1 cellular context compared by ENCODE assay signal in the genomic region with DNA sequence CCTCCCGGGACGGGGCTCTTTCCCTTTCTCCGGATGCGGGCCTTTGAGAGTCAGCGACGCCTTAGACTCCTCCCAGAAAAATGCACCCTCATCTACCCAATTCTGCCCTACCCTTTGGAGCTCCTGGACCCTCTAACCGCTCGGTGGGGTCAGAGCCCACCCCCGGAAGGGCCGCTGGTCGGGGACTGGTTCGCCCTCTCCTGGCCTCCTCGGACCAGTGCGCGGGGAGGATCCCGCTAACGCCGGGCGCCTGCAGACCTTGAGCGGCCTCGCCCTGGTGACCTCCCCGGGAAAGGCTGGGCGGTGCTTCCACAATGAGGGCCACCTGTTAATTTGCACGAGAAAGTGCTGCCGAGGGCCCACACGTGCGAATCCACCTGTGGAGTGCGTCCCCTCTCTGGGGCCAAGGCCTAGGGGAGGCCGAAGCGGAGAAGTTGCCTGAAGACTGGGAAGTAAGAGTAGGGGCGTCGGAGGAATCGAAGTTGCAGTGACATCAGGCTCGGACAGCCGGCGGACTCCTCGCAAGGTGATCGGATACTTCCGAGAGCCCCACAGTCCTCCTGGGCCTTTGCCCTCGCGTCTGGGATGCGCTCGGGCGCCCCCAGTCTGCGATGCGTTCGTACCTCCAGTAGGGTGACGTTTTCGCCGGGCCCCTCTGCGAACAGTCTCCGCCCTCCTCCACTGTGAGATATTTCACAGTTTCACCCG.
A peak's percentile ranks its signal among the peaks of the same experiment; 100 is the strongest.
TF ChIP-seq lines count a peak whose summit lies in the region.

No MANE protein-coding gene starts in this region.

TF ChIP-seq in HEK293, 187 proteins besides CTCF, POLR2A, EP300 and RAD21 (continued from another document):
- TF ChIP-seq, protein P1, sequence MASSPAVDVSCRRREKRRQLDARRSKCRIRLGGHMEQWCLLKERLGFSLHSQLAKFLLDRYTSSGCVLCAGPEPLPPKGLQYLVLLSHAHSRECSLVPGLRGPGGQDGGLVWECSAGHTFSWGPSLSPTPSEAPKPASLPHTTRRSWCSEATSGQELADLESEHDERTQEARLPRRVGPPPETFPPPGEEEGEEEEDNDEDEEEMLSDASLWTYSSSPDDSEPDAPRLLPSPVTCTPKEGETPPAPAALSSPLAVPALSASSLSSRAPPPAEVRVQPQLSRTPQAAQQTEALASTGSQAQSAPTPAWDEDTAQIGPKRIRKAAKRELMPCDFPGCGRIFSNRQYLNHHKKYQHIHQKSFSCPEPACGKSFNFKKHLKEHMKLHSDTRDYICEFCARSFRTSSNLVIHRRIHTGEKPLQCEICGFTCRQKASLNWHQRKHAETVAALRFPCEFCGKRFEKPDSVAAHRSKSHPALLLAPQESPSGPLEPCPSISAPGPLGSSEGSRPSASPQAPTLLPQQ (tag by site-specific recombination; IDR thresholded peaks at IDR 0.05), result peak; percentile 61
- TF ChIP-seq, protein P2, sequence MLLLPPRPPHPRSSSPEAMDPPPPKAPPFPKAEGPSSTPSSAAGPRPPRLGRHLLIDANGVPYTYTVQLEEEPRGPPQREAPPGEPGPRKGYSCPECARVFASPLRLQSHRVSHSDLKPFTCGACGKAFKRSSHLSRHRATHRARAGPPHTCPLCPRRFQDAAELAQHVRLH (tag by site-specific recombination; IDR thresholded peaks at IDR 0.05), result no peak
- peak; percentile 46; the same call in 1 of the 2 replicates for TF ChIP-seq ZBTB8A (tag by site-specific recombination; IDR thresholded peaks at IDR 0.05)
